1 cellular context compared by ENCODE assay signal in the genomic region with DNA sequence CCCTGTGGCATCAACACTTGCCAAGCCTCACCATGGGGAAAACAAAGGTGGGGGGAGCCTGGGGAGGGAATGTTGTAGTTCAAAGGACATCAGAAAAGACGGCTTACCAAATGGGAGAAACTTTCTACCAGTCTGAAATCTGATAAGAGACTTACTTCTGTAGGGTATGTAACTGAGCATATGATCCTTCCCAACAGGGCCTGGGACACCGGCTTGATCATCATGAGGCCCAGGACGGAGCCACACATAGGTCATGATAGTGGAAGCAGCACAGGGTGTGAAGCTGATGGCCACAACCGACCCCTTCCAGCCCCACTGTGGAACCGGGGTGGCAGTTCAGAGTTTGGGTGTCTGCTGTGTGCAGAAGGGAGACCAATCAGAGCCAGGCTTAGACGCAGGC.
TF ChIP-seq lines count a peak whose summit lies in the region.

No MANE protein-coding gene starts in this region.

TF ChIP-seq in WTC11, 78 proteins besides CTCF, POLR2A, EP300 and RAD21 (continued from another document):
- TF ChIP-seq, protein P1, sequence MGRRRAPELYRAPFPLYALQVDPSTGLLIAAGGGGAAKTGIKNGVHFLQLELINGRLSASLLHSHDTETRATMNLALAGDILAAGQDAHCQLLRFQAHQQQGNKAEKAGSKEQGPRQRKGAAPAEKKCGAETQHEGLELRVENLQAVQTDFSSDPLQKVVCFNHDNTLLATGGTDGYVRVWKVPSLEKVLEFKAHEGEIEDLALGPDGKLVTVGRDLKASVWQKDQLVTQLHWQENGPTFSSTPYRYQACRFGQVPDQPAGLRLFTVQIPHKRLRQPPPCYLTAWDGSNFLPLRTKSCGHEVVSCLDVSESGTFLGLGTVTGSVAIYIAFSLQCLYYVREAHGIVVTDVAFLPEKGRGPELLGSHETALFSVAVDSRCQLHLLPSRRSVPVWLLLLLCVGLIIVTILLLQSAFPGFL (CRISPR knock-in tag; IDR thresholded peaks at IDR 0.05; ENCODE audit: borderline replicate concordance): no peak
- TF ChIP-seq, protein P2, sequence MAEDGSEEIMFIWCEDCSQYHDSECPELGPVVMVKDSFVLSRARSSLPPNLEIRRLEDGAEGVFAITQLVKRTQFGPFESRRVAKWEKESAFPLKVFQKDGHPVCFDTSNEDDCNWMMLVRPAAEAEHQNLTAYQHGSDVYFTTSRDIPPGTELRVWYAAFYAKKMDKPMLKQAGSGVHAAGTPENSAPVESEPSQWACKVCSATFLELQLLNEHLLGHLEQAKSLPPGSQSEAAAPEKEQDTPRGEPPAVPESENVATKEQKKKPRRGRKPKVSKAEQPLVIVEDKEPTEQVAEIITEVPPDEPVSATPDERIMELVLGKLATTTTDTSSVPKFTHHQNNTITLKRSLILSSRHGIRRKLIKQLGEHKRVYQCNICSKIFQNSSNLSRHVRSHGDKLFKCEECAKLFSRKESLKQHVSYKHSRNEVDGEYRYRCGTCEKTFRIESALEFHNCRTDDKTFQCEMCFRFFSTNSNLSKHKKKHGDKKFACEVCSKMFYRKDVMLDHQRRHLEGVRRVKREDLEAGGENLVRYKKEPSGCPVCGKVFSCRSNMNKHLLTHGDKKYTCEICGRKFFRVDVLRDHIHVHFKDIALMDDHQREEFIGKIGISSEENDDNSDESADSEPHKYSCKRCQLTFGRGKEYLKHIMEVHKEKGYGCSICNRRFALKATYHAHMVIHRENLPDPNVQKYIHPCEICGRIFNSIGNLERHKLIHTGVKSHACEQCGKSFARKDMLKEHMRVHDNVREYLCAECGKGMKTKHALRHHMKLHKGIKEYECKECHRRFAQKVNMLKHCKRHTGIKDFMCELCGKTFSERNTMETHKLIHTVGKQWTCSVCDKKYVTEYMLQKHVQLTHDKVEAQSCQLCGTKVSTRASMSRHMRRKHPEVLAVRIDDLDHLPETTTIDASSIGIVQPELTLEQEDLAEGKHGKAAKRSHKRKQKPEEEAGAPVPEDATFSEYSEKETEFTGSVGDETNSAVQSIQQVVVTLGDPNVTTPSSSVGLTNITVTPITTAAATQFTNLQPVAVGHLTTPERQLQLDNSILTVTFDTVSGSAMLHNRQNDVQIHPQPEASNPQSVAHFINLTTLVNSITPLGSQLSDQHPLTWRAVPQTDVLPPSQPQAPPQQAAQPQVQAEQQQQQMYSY (CRISPR knock-in tag; IDR thresholded peaks at IDR 0.05): no peak
- TF ChIP-seq, protein P3, sequence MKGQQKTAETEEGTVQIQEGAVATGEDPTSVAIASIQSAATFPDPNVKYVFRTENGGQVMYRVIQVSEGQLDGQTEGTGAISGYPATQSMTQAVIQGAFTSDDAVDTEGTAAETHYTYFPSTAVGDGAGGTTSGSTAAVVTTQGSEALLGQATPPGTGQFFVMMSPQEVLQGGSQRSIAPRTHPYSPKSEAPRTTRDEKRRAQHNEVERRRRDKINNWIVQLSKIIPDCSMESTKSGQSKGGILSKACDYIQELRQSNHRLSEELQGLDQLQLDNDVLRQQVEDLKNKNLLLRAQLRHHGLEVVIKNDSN (CRISPR knock-in tag; IDR thresholded peaks at IDR 0.05): no peak
- TF ChIP-seq, protein P4, sequence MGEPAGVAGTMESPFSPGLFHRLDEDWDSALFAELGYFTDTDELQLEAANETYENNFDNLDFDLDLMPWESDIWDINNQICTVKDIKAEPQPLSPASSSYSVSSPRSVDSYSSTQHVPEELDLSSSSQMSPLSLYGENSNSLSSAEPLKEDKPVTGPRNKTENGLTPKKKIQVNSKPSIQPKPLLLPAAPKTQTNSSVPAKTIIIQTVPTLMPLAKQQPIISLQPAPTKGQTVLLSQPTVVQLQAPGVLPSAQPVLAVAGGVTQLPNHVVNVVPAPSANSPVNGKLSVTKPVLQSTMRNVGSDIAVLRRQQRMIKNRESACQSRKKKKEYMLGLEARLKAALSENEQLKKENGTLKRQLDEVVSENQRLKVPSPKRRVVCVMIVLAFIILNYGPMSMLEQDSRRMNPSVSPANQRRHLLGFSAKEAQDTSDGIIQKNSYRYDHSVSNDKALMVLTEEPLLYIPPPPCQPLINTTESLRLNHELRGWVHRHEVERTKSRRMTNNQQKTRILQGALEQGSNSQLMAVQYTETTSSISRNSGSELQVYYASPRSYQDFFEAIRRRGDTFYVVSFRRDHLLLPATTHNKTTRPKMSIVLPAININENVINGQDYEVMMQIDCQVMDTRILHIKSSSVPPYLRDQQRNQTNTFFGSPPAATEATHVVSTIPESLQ (CRISPR knock-in tag; IDR thresholded peaks at IDR 0.05): no peak
